1 cellular context compared by ENCODE assay signal in genomic region chr9:27440888-27441740, GRCh38.
TF ChIP-seq lines count a peak whose summit lies in the region.

No MANE protein-coding gene starts in this region.

TF ChIP-seq in WTC11, 78 proteins besides CTCF, POLR2A, EP300 and RAD21 (continued from another document):
- TF ChIP-seq, protein P1, sequence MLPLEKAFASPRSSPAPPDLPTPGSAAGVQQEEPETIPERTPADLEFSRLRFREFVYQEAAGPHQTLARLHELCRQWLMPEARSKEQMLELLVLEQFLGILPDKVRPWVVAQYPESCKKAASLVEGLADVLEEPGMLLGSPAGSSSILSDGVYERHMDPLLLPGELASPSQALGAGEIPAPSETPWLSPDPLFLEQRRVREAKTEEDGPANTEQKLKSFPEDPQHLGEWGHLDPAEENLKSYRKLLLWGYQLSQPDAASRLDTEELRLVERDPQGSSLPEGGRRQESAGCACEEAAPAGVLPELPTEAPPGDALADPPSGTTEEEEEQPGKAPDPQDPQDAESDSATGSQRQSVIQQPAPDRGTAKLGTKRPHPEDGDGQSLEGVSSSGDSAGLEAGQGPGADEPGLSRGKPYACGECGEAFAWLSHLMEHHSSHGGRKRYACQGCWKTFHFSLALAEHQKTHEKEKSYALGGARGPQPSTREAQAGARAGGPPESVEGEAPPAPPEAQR (CRISPR knock-in tag; IDR thresholded peaks at IDR 0.05): no peak
- TF ChIP-seq ZMAT4 (CRISPR knock-in tag; IDR thresholded peaks at IDR 0.05): no peak
